In the genomic region with DNA sequence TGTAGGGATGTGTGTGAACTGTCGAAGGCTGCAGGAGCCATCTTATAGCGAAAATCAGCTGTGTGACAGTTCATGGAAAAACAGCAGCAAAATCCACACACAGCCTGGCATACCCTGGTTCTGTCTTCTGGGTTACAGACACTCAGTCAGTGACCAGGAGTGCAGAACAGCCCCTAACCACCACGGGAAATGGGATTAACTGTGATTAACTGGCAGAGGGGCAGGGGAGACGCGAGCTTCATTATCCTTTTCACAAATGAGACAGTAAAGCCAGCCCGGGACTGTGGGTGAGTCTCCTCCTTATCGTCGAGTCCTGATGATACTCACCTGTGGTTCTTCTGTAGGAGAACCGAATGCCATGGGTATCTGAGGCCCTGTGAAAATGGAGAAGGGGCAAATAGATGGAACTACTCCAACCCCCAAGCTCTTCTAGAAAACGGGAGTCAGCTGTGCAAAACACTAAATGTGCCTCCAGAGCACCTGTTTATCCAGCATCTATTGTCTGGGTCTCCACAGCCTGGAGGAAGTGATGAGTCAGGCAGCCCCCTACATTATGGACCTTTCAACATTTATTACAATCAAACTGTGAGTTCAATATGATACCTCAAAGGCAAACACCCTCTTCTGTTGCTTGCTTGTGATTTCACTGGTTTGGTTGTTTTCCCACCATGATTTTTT, we compare ENCODE assay signal across 1 cellular context.
TF ChIP-seq lines count a peak whose summit lies in the region.

No MANE protein-coding gene starts in this region.

TF ChIP-seq in IMR-90, 13 proteins besides CTCF, POLR2A, EP300 and RAD21:
- TF ChIP-seq SMC3 (IDR thresholded peaks at IDR 0.05; ENCODE audit: low read depth, low read length): no peak
